In genomic region chr4:92305148-92305877, GRCh38 we compare ENCODE assay signal across 8 cellular contexts.
DNase-seq lines count a peak whose midpoint lies in the region; ATAC-seq and TF ChIP-seq lines count a peak whose summit lies in the region.

No MANE protein-coding gene starts in this region.

- H3K4me1 Mint-ChIP-seq in stimulated activated effector memory CD8-positive, alpha-beta T cell treated with anti-CD3 and anti-CD28 coated beads, Interleukin-12 subunit alpha, Interleukin-12 subunit beta, amount 100 ng/mL, for 72 hours = no peaks in the 10 kb centered on the region

- peak; percentile 16 for ATAC-seq in stimulated activated effector memory CD8-positive, alpha-beta T cell treated with anti-CD3 and anti-CD28 coated beads, Interleukin-12 subunit alpha, Interleukin-12 subunit beta, amount 100 ng/mL, for 72 hours
- ATAC-seq in HG02571 (IDR thresholded peaks at IDR 0.05; ENCODE audit: unreplicated experiment) = no peak

- no peak overlapping the region for H3K4me3 ChIP-seq in GM12865 (ENCODE audit: low read depth, low read length)
- H3K4me3 ChIP-seq in cardiac fibroblast (replicated peaks in 1 of 2; ENCODE audit: low read depth in 2 of 2, low read length in 2 of 2) = peak overlapping the region; percentile 37 to 40

- no peak overlapping the region for H3K27ac Mint-ChIP-seq in stimulated activated effector memory CD8-positive, alpha-beta T cell treated with anti-CD3 and anti-CD28 coated beads, Interleukin-12 subunit alpha, Interleukin-12 subunit beta, amount 100 ng/mL, for 72 hours

- H3K4me3 Mint-ChIP-seq in stimulated activated effector memory CD8-positive, alpha-beta T cell treated with anti-CD3 and anti-CD28 coated beads, Interleukin-12 subunit alpha, Interleukin-12 subunit beta, amount 100 ng/mL, for 72 hours = no peak overlapping the region

- H3K9me3 Mint-ChIP-seq in stimulated activated effector memory CD8-positive, alpha-beta T cell treated with anti-CD3 and anti-CD28 coated beads, Interleukin-12 subunit alpha, Interleukin-12 subunit beta, amount 100 ng/mL, for 72 hours = peaks cover 4% of the 10 kb centered on the region

- TF ChIP-seq CTCF in GM12865 (IDR thresholded peaks at IDR 0.05; ENCODE audit: insufficient read depth, low read depth, low read length, missing control alignments) (no peak), cardiac fibroblast (IDR thresholded peaks at IDR 0.05; ENCODE audit: low read depth, low read length) (no peak)

- H3K36me3 Mint-ChIP-seq in stimulated activated effector memory CD8-positive, alpha-beta T cell treated with anti-CD3 and anti-CD28 coated beads, Interleukin-12 subunit alpha, Interleukin-12 subunit beta, amount 100 ng/mL, for 72 hours = no peaks in the 10 kb centered on the region

- peak; percentile 3 for DNase-seq in GM12865 (ENCODE audit: low read depth)
- DNase-seq in NCI-H2227 (lab: John Stamatoyannopoulos, UW; ENCODE audit: unreplicated experiment) = peak; percentile 76
- DNase-seq in cardiac fibroblast (ENCODE audit: low read depth in 2 of 2) = peak; percentile 37 to 54
- peak; percentile 97 for DNase-seq in islet precursor cell
- DNase-seq in stimulated activated effector memory CD8-positive, alpha-beta T cell treated with anti-CD3 and anti-CD28 coated beads, Interleukin-12 subunit alpha, Interleukin-12 subunit beta, amount 100 ng/mL, for 72 hours (ENCODE audit: low spot score in 2 of 2) = no peak
- no peak for DNase-seq in activated T-cell treated with anti-CD3 and anti-CD28 coated beads, Interleukin-2, amount 50 U/mL, for 1 hour
- DNase-seq in effector CD4-positive, alpha-beta T cell = no peak

Comparison
In these comparisons a context has a peak if more than half of its experiments do, and no peak if none do; other contexts are left out.
1. DNase-seq: peak in GM12865 (single experiment), NCI-H2227 (single experiment), cardiac fibroblast (2 of 2) and islet precursor cell (single experiment); none in stimulated activated effector memory CD8-positive, alpha-beta T cell treated with anti-CD3 and anti-CD28 coated beads, Interleukin-12 subunit alpha, Interleukin-12 subunit beta, amount 100 ng/mL, for 72 hours (0 of 2), activated T-cell treated with anti-CD3 and anti-CD28 coated beads, Interleukin-2, amount 50 U/mL, for 1 hour (single experiment) and effector CD4-positive, alpha-beta T cell (single experiment).